ENCODE assay signal across 18 cellular contexts in the genomic region with DNA sequence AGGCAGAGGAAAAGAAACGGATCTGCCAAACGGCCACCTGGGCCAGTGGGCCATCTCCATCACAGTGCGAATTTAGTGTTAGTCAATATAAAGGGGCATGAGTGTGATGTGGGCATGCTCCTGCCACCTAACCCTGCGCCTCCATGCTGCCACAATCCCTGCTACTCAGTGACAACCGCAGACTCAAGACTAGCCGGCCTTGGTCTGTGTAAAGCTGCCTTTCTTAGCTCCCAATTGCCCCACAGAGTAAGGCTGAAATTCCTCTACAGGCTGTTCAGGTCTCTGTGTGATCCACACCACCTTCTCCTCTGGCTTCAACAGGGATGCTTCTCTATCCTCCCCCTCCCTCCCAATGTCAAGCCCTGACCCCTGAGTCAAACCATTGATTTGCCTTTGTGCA.
"Had no signal": no experiment of that assay in that cellular context is flagged by ENCODE, and none has a peak within 500 bp of the region (broad histone marks: within the 10 kb centered on the region; RNA-seq: fewer than 3 reads in every experiment).

No MANE protein-coding gene starts in this region.

- H3K36me3 ChIP-seq: colonic mucosa, esophagus squamous epithelium, gastroesophageal sphincter, lower lobe of right lung, transverse colon had no signal

- H3K27me3 Mint-ChIP-seq: naive B cell; stimulated activated memory B cell treated with anti-CD40 and anti-IgM and Interleukin-4, amounts not matched to agents 10 μg/mL and 1 μg/mL and 100 μg/mL, for 72 hours had no signal

- H3K4me3 ChIP-seq: colonic mucosa, dorsolateral prefrontal cortex, esophagus squamous epithelium, gastroesophageal sphincter, lower lobe of right lung, mucosa of descending colon, psoas muscle, transverse colon had no signal

- H3K9me3 ChIP-seq: colonic mucosa, esophagus squamous epithelium, gastroesophageal sphincter, lower lobe of right lung, mucosa of descending colon, psoas muscle, transverse colon had no signal

- H3K27me3 ChIP-seq: colonic mucosa, esophagus squamous epithelium had no signal

- H3K4me3 Mint-ChIP-seq: activated CD8-positive, alpha-beta T cell treated with anti-CD3 and anti-CD28 coated beads, Interleukin-2, amount 10 ng/mL, durations not matched to agents 7 days and 5 days; activated naive CD4-positive, alpha-beta T cell treated with anti-CD3 and anti-CD28 coated beads for 36 hours; activated naive CD8-positive, alpha-beta T cell treated with anti-CD3 and anti-CD28 coated beads, Interleukin-2, amount 10 ng/mL, durations not matched to agents 7 days and 5 days; naive B cell; neural crest cell; stimulated activated memory B cell treated with anti-CD40 and anti-IgM and Interleukin-4, amounts not matched to agents 10 μg/mL and 1 μg/mL and 100 μg/mL, for 72 hours had no signal

- H3K9me3 Mint-ChIP-seq: activated naive CD4-positive, alpha-beta T cell treated with anti-CD3 and anti-CD28 coated beads for 36 hours; activated naive CD8-positive, alpha-beta T cell treated with anti-CD3 and anti-CD28 coated beads, Interleukin-2, amount 10 ng/mL, durations not matched to agents 7 days and 5 days; naive B cell; neural crest cell; stimulated activated memory B cell treated with anti-CD40 and anti-IgM and Interleukin-4, amounts not matched to agents 10 μg/mL and 1 μg/mL and 100 μg/mL, for 72 hours had no signal

- DNase-seq: activated CD4-positive, alpha-beta T cell treated with anti-CD3 and anti-CD28 coated beads for 1 hour; activated CD4-positive, alpha-beta T cell treated with anti-CD3 and anti-CD28 coated beads, Interleukin-2, amount 50 U/mL, for 1 hour; activated effector memory CD4-positive, alpha-beta T cell treated with Interleukin-2 at 50 U/mL for 16 hours; esophagus squamous epithelium; stimulated activated CD4-positive, alpha-beta T cell treated with anti-CD3 and anti-CD28 coated beads, Interleukin-12 subunit alpha, Interleukin-12 subunit beta, amount 100 ng/mL, for 4 hours had no signal

- ATAC-seq: gastroesophageal sphincter had no signal

- H3K27ac Mint-ChIP-seq: activated CD8-positive, alpha-beta T cell treated with anti-CD3 and anti-CD28 coated beads, Interleukin-2, amount 10 ng/mL, durations not matched to agents 7 days and 5 days; activated naive CD4-positive, alpha-beta T cell treated with anti-CD3 and anti-CD28 coated beads for 36 hours; activated naive CD8-positive, alpha-beta T cell treated with anti-CD3 and anti-CD28 coated beads, Interleukin-2, amount 10 ng/mL, durations not matched to agents 7 days and 5 days had no signal

- H3K36me3 Mint-ChIP-seq: activated naive CD8-positive, alpha-beta T cell treated with anti-CD3 and anti-CD28 coated beads, Interleukin-2, amount 10 ng/mL, durations not matched to agents 7 days and 5 days; naive B cell; stimulated activated memory B cell treated with anti-CD40 and anti-IgM and Interleukin-4, amounts not matched to agents 10 μg/mL and 1 μg/mL and 100 μg/mL, for 72 hours had no signal

- H3K4me1 ChIP-seq: colonic mucosa had no signal

- H3K27ac ChIP-seq: colonic mucosa, dorsolateral prefrontal cortex, gastroesophageal sphincter, lower lobe of right lung, psoas muscle, transverse colon had no signal
